In genomic region chr14:103896578-103896977, GRCh38 we compare ENCODE assay signal across 26 cellular contexts. TPM values are rescaled to one million over a fixed set of nuclear protein-coding genes. Genes with fewer than 3 reads are reported as not detected.
DNase-seq lines count a peak whose midpoint lies in the region; ATAC-seq and TF ChIP-seq lines count a peak whose summit lies in the region.
"Had no signal": no experiment of that assay in that cellular context is flagged by ENCODE, and none has a peak within 500 bp of the region (broad histone marks: within the 10 kb centered on the region; RNA-seq: fewer than 3 reads in every experiment).

No MANE protein-coding gene starts in this region.

- no peak for TF ChIP-seq EP300 in transverse colon (IDR thresholded peaks at IDR 0.05; ENCODE audit: low read depth)

- H3K9me3 ChIP-seq in Peyer's patch: no peaks in the 10 kb centered on the region
- no peaks in the 10 kb centered on the region for H3K9me3 ChIP-seq in right lobe of liver
- H3K9me3 ChIP-seq in transverse colon: no peaks in the 10 kb centered on the region
- H3K9me3 ChIP-seq: breast epithelium, SJCRH30, thoracic aorta had no signal

- H3K27ac ChIP-seq in Peyer's patch (peak overlapping the region in 3 of 4 donors; percentile 46 to 85 (median 73)), right lobe of liver (peak overlapping the region in 2 of 3 donors; percentile 27 to 45), transverse colon (peak overlapping the region; percentile 73 to 83 (median 80))
- H3K27ac ChIP-seq: BLaER1, breast epithelium, SJCRH30, thoracic aorta had no signal

- H3K36me3 ChIP-seq in Peyer's patch (no peaks in the 10 kb centered on the region), right lobe of liver (no peaks in the 10 kb centered on the region), transverse colon (no peaks in the 10 kb centered on the region)
- H3K36me3 ChIP-seq: BLaER1, breast epithelium, SJCRH30, thoracic aorta had no signal

- whole genome bisulfite sequencing in right lobe of liver (ENCODE audit: insufficient coverage, low coverage, low lambda C conversion rate, missing lambda C conversion rate): 70% methylated on average over 6 of the region's 6 CpGs
- WGBS in transverse colon (ENCODE audit: low coverage in 1 of 2), 2 donors: 40 to 58% methylated on average over 1 to 6 of the region's 6 CpGs

- peaks cover 3% of the 10 kb centered on the region for H3K4me1 Mint-ChIP-seq in stimulated activated naive CD8-positive, alpha-beta T cell treated with anti-CD3 and anti-CD28 coated beads, Interleukin-15, Interleukin-2, amounts not matched to agents 100 ng/mL and 50 ng/mL, for 24 hours (ENCODE audit: low read depth)
- H3K4me1 Mint-ChIP-seq in activated CD4-positive, alpha-beta memory T cell treated with anti-CD3 and anti-CD28 coated beads, Interleukin-2, amount 10 ng/mL, durations not matched to agents 7 days and 5 days: peaks cover 3% of the 10 kb centered on the region

- CTCF ChIA-PET in activated CD4-positive, alpha-beta memory T cell treated with anti-CD3 and anti-CD28 coated beads, Interleukin-2, amount 10 ng/mL, durations not matched to agents 7 days and 5 days (lab: Charles Lee): no interaction called here

- no peak for DNase-seq in stimulated activated naive CD8-positive, alpha-beta T cell treated with anti-CD3 and anti-CD28 coated beads, Interleukin-15, Interleukin-2, amounts not matched to agents 100 U/mL and 50 U/mL, for 24 hours
- DNase-seq in Peyer's patch (peak in 1 of 3 donors; percentile 57), right lobe of liver (no peak), transverse colon (no peak), left lobe of liver (ENCODE audit: low spot score) (no peak)
- DNase-seq in activated CD4-positive, alpha-beta memory T cell treated with anti-CD3 and anti-CD28 coated beads, Interleukin-2, amount 10 ng/mL, durations not matched to agents 7 days and 5 days: no peak
- DNase-seq: activated CD4-positive, alpha-beta T cell treated with anti-CD3 and anti-CD28 coated beads for 4 hours; activated naive CD4-positive, alpha-beta T cell treated with anti-CD3 and anti-CD28 coated beads for 36 hours; activated T-cell treated with anti-CD3 and anti-CD28 coated beads, Interleukin-2, amount 50 U/mL, for 72 hours; amniotic stem cell; HCEC 1CT; mammary epithelial cell; NCI-H187; NK-92 treated with Interleukin-12 subunit alpha and Interleukin-12 subunit beta, amount 100 ng/mL, for 24 hours; occipital lobe; retina; SJCRH30; stimulated activated CD4-positive, alpha-beta T cell treated with anti-CD3 and anti-CD28 coated beads, Interleukin-2, amount 100 ng/mL, for 48 hours; stimulated activated naive B cell treated with anti-CD40 and anti-IgM and Interleukin-4, amounts not matched to agents 10 μg/mL and 1 μg/mL and 100 μg/mL, for 72 hours; T-helper 2 cell had no signal

- POLR2A ChIA-PET in activated CD4-positive, alpha-beta memory T cell treated with anti-CD3 and anti-CD28 coated beads, Interleukin-2, amount 10 ng/mL, durations not matched to agents 7 days and 5 days (lab: Charles Lee): no interaction called here

- H3K27me3 Mint-ChIP-seq in stimulated activated naive CD8-positive, alpha-beta T cell treated with anti-CD3 and anti-CD28 coated beads, Interleukin-15, Interleukin-2, amounts not matched to agents 100 ng/mL and 50 ng/mL, for 24 hours: no peaks in the 10 kb centered on the region
- no peaks in the 10 kb centered on the region for H3K27me3 Mint-ChIP-seq in activated CD4-positive, alpha-beta memory T cell treated with anti-CD3 and anti-CD28 coated beads, Interleukin-2, amount 10 ng/mL, durations not matched to agents 7 days and 5 days

- TF ChIP-seq CTCF in Peyer's patch (IDR thresholded peaks at IDR 0.05): no peak
- no peak for TF ChIP-seq CTCF in right lobe of liver (IDR thresholded peaks at IDR 0.05)
- TF ChIP-seq CTCF in transverse colon (IDR thresholded peaks at IDR 0.05): no peak

- peak overlapping the region; percentile 10 for H3K27ac Mint-ChIP-seq in stimulated activated naive CD8-positive, alpha-beta T cell treated with anti-CD3 and anti-CD28 coated beads, Interleukin-15, Interleukin-2, amounts not matched to agents 100 ng/mL and 50 ng/mL, for 24 hours
- H3K27ac Mint-ChIP-seq in activated CD4-positive, alpha-beta memory T cell treated with anti-CD3 and anti-CD28 coated beads, Interleukin-2, amount 10 ng/mL, durations not matched to agents 7 days and 5 days: no peak overlapping the region
- H3K27ac Mint-ChIP-seq: activated naive CD4-positive, alpha-beta T cell treated with anti-CD3 and anti-CD28 coated beads for 36 hours; activated T-cell treated with anti-CD3 and anti-CD28 coated beads, Interleukin-2, amount 50 U/mL, for 72 hours; stimulated activated naive B cell treated with anti-CD40 and anti-IgM and Interleukin-4, amounts not matched to agents 10 μg/mL and 1 μg/mL and 100 μg/mL, for 72 hours had no signal

- H3K4me3 ChIP-seq in Peyer's patch: peak overlapping the region in 1 of 4 donors; percentile 4
- no peak overlapping the region for H3K4me3 ChIP-seq in right lobe of liver
- no peak overlapping the region for H3K4me3 ChIP-seq in transverse colon
- H3K4me3 ChIP-seq: BLaER1, breast epithelium, SJCRH30, thoracic aorta had no signal

- peaks cover 0 to 46% (median 12%) of the 10 kb centered on the region in 4 donors for H3K4me1 ChIP-seq in Peyer's patch
- peaks cover 3 to 48% (median 22%) of the 10 kb centered on the region in 4 donors for H3K4me1 ChIP-seq in right lobe of liver
- H3K4me1 ChIP-seq in transverse colon: peaks cover 22 to 59% (median 45%) of the 10 kb centered on the region in 4 donors
- H3K4me1 ChIP-seq: BLaER1, breast epithelium, SJCRH30 had no signal

- H3K27me3 ChIP-seq in Peyer's patch: no peaks in the 10 kb centered on the region
- H3K27me3 ChIP-seq in right lobe of liver: no peaks in the 10 kb centered on the region
- no peaks in the 10 kb centered on the region for H3K27me3 ChIP-seq in transverse colon
- H3K27me3 ChIP-seq: BLaER1, breast epithelium, SJCRH30 had no signal

- in situ Hi-C loops in transverse colon (cut with MboI; ENCODE audit: low pct_ligation_motif_present in 1 of 4, low pct_unique_long_range_greater_than_20kb in 1 of 4, low sequenced_read_pairs in 3 of 4): no loop called here

- intact Hi-C loops in right lobe of liver (cut with DNase I): no loop called here
- intact Hi-C loops in transverse colon (cut with DNase I; ENCODE audit: low total_unique reads): no loop called here

- no peaks in the 10 kb centered on the region for H3K36me3 Mint-ChIP-seq in stimulated activated naive CD8-positive, alpha-beta T cell treated with anti-CD3 and anti-CD28 coated beads, Interleukin-15, Interleukin-2, amounts not matched to agents 100 ng/mL and 50 ng/mL, for 24 hours (ENCODE audit: low read depth)
- no peaks in the 10 kb centered on the region for H3K36me3 Mint-ChIP-seq in activated CD4-positive, alpha-beta memory T cell treated with anti-CD3 and anti-CD28 coated beads, Interleukin-2, amount 10 ng/mL, durations not matched to agents 7 days and 5 days (ENCODE audit: low read depth)

- H3K4me3 Mint-ChIP-seq in stimulated activated naive CD8-positive, alpha-beta T cell treated with anti-CD3 and anti-CD28 coated beads, Interleukin-15, Interleukin-2, amounts not matched to agents 100 ng/mL and 50 ng/mL, for 24 hours: no peak overlapping the region
- H3K4me3 Mint-ChIP-seq in activated CD4-positive, alpha-beta memory T cell treated with anti-CD3 and anti-CD28 coated beads, Interleukin-2, amount 10 ng/mL, durations not matched to agents 7 days and 5 days: no peak overlapping the region
- H3K4me3 Mint-ChIP-seq: activated naive CD4-positive, alpha-beta T cell treated with anti-CD3 and anti-CD28 coated beads for 36 hours; activated T-cell treated with anti-CD3 and anti-CD28 coated beads, Interleukin-2, amount 50 U/mL, for 72 hours; stimulated activated naive B cell treated with anti-CD40 and anti-IgM and Interleukin-4, amounts not matched to agents 10 μg/mL and 1 μg/mL and 100 μg/mL, for 72 hours had no signal

- ATAC-seq in stimulated activated naive CD8-positive, alpha-beta T cell treated with anti-CD3 and anti-CD28 coated beads, Interleukin-15, Interleukin-2, amounts not matched to agents 100 U/mL and 50 U/mL, for 24 hours: no peak
- no peak for ATAC-seq in right lobe of liver
- ATAC-seq in HG02759 (IDR thresholded peaks at IDR 0.05; ENCODE audit: unreplicated experiment): no peak
- no peak for ATAC-seq in left lobe of liver
- ATAC-seq: activated T-cell treated with anti-CD3 and anti-CD28 coated beads, Interleukin-2, amount 50 U/mL, for 72 hours; stimulated activated naive B cell treated with anti-CD40 and anti-IgM and Interleukin-4, amounts not matched to agents 10 μg/mL and 1 μg/mL and 100 μg/mL, for 72 hours had no signal

- TF ChIP-seq POLR2A in Peyer's patch (IDR thresholded peaks at IDR 0.05) (no peak), right lobe of liver (IDR thresholded peaks at IDR 0.05) (no peak), transverse colon (IDR thresholded peaks at IDR 0.05) (no peak)

- no peaks in the 10 kb centered on the region for H3K9me3 Mint-ChIP-seq in stimulated activated naive CD8-positive, alpha-beta T cell treated with anti-CD3 and anti-CD28 coated beads, Interleukin-15, Interleukin-2, amounts not matched to agents 100 ng/mL and 50 ng/mL, for 24 hours
- peaks cover 3% of the 10 kb centered on the region for H3K9me3 Mint-ChIP-seq in activated CD4-positive, alpha-beta memory T cell treated with anti-CD3 and anti-CD28 coated beads, Interleukin-2, amount 10 ng/mL, durations not matched to agents 7 days and 5 days
- H3K9me3 Mint-ChIP-seq: activated naive CD4-positive, alpha-beta T cell treated with anti-CD3 and anti-CD28 coated beads for 36 hours; activated T-cell treated with anti-CD3 and anti-CD28 coated beads, Interleukin-2, amount 50 U/mL, for 72 hours had no signal

RNA-seq across cellular contexts. Expression of gene TDRD9, which starts 31.7 kb away (rescaled TPM):
- total RNA-seq in Peyer's patch: under 1 TPM in 1 of 4 donors, not detected in 3; 0.40 TPM
- under 1 TPM in 5 of 6 experiments, not detected in 1; 0.31 to 0.86 (median 0.43) TPM for total RNA-seq in right lobe of liver
- total RNA-seq in transverse colon: under 1 TPM in 2 of 4 donors, not detected in 2; 0.55 to 0.79 TPM
- total RNA-seq in left lobe of liver: 0.75 TPM
- total RNA-seq in activated CD4-positive, alpha-beta memory T cell treated with anti-CD3 and anti-CD28 coated beads, Interleukin-2, amount 10 ng/mL, durations not matched to agents 7 days and 5 days: under 1 TPM; 0.08 to 0.13 TPM
- total RNA-seq: SJCRH30 had no signal

RNA-seq across cellular contexts. Expression of gene RD3L, which starts 45.8 kb away (rescaled TPM):
- total RNA-seq in Peyer's patch: not detected
- total RNA-seq in right lobe of liver: 1 to 10 TPM in 1 of 6 experiments, under 1 TPM in 2, not detected in 3; 0.22 to 1.2 (median 0.25) TPM
- not detected for total RNA-seq in transverse colon
- not detected for total RNA-seq in left lobe of liver
- total RNA-seq in activated CD4-positive, alpha-beta memory T cell treated with anti-CD3 and anti-CD28 coated beads, Interleukin-2, amount 10 ng/mL, durations not matched to agents 7 days and 5 days: not detected
- total RNA-seq: activated naive CD4-positive, alpha-beta T cell treated with anti-CD3 and anti-CD28 coated beads for 36 hours; activated T-cell treated with anti-CD3 and anti-CD28 coated beads, Interleukin-2, amount 50 U/mL, for 72 hours; breast epithelium; kidney epithelial cell; mammary epithelial cell; occipital lobe; SJCRH30; thoracic aorta had no signal

RNA-seq across cellular contexts. Expression of gene PPP1R13B, which starts 49.2 kb away (rescaled TPM):
- total RNA-seq in Peyer's patch (10 to 100 TPM; 30.5 to 78.3 (median 54.0) TPM), right lobe of liver (10 to 100 TPM in 5 of 6 experiments, 1 to 10 TPM in 1; 9.2 to 22.4 (median 13.9) TPM), transverse colon (100 to 1,000 TPM in 1 of 4 donors, 10 to 100 TPM in 3; 31.0 to 109 (median 42.0) TPM), left lobe of liver (15.3 TPM)
- 10 to 100 TPM; 10.7 to 15.9 TPM for total RNA-seq in activated CD4-positive, alpha-beta memory T cell treated with anti-CD3 and anti-CD28 coated beads, Interleukin-2, amount 10 ng/mL, durations not matched to agents 7 days and 5 days
